ENCODE assay signal across 11 cellular contexts in the genomic region with DNA sequence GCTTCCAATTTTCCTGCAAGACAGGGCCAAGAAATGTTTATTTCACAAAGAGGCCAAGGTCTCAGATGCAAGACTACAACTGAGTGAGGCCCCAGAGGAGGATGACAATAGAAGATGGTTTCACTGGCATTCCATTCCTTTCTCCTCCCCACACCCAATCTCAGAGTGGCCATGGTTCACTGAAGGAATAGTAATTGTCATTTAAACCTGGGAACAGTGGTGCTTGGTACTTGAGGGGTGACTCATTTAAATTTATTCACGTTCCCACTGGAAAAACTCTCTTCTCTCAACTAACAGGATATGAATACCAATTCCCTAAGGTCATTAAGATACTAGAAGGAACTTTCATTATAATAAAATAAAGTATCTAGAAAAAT. TPM values are rescaled to one million over a fixed set of nuclear protein-coding genes. Genes with fewer than 3 reads are reported as not detected.
DNase-seq lines count a peak whose midpoint lies in the region; ATAC-seq, FAIRE-seq and TF ChIP-seq lines count a peak whose summit lies in the region.
"Had no signal": no experiment of that assay in that cellular context is flagged by ENCODE, and none has a peak within 500 bp of the region (broad histone marks: within the 10 kb centered on the region; RNA-seq: fewer than 3 reads in every experiment).

No MANE protein-coding gene starts in this region.

- H3K4me3 ChIP-seq in HUES6 (ENCODE audit: low read depth, low read length) = no peak overlapping the region
- H3K4me3 ChIP-seq in choroid plexus epithelial cell (ENCODE audit: low read depth, low read length) = no peak overlapping the region
- H3K4me3 ChIP-seq in keratinocyte (ENCODE audit: control insufficient read depth in 2 of 3, extremely low read depth in 1 of 3, insufficient read depth in 2 of 3, low read depth in 1 of 3, low read length in 3 of 3) = peak overlapping the region in 1 of 3 experiments; percentile 0
- no peak overlapping the region for H3K4me3 ChIP-seq in upper lobe of right lung

- H3K27ac ChIP-seq in HUES6 (ENCODE audit: low read depth, low read length) (peak overlapping the region; percentile 81), keratinocyte (ENCODE audit: control insufficient read depth, insufficient read depth, low read length) (peak overlapping the region; percentile 79), upper lobe of right lung (peak overlapping the region; percentile 52)

- peak overlapping the region; percentile 65 for H3K4me2 ChIP-seq in keratinocyte (ENCODE audit: control insufficient read depth, extremely low read depth, insufficient read depth, low read depth, low read length)

- intact Hi-C loops in upper lobe of right lung (cut with DNase I) = no loop called here

- H3K79me2 ChIP-seq in keratinocyte (ENCODE audit: control insufficient read depth, insufficient read depth, low read length) = no peaks in the 10 kb centered on the region

- dilution Hi-C loops in keratinocyte (cut with MboI; ENCODE audit: extremely low pct_ligation_motif_present, low sequenced_read_pairs) = no loop called here

- no peak overlapping the region for H2AFZ ChIP-seq in keratinocyte (ENCODE audit: control insufficient read depth, low read length)

- no peak for ATAC-seq in upper lobe of right lung
- ATAC-seq: stimulated activated memory B cell treated with anti-CD40 and anti-IgM and Interleukin-4, amounts not matched to agents 10 μg/mL and 1 μg/mL and 100 μg/mL, for 72 hours had no signal

- no peaks in the 10 kb centered on the region for H3K9me3 ChIP-seq in HUES6 (ENCODE audit: control insufficient read depth, insufficient read depth, low read depth, low read length)
- H3K9me3 ChIP-seq in keratinocyte (ENCODE audit: control insufficient read depth, low read depth, low read length) = no peaks in the 10 kb centered on the region
- H3K9me3 ChIP-seq in upper lobe of right lung = no peaks in the 10 kb centered on the region

- FAIRE-seq in keratinocyte (lab: Jason Lieb, UNC) = no peak
- FAIRE-seq: TTC549 had no signal

- H3K9me1 ChIP-seq in keratinocyte (ENCODE audit: control insufficient read depth, extremely low read depth, insufficient read depth, low read length) = no peaks in the 10 kb centered on the region

- DNase-seq in choroid plexus epithelial cell (ENCODE audit: low read depth) (peak; percentile 45), keratinocyte (ENCODE audit: low read depth, low spot score) (no peak), upper lobe of right lung (no peak), OCI-M1 (lab: John Stamatoyannopoulos, UW) (no peak), NCI-H2196 treated with DMSO at 0.1 percent for 48 hours (lab: John Stamatoyannopoulos, UW; ENCODE audit: unreplicated experiment) (no peak), middle frontal gyrus (ENCODE audit: extremely low spot score, low spot score) (no peak)
- no peak for DNase-seq in activated effector memory CD4-positive, alpha-beta T cell treated with Interleukin-2 at 50 U/mL for 16 hours
- DNase-seq: activated naive CD4-positive, alpha-beta T cell had no signal

- H3K36me3 ChIP-seq in HUES6 (ENCODE audit: control insufficient read depth, insufficient read depth, low read length) (no peaks in the 10 kb centered on the region), keratinocyte (ENCODE audit: control insufficient read depth in 2 of 2, extremely low read depth in 1 of 2, insufficient read depth in 2 of 2, low read length in 2 of 2) (no peaks in the 10 kb centered on the region), upper lobe of right lung (no peaks in the 10 kb centered on the region)

- H3K4me1 ChIP-seq in HUES6 (ENCODE audit: control insufficient read depth, insufficient read depth, low read length) = peaks cover 24% of the 10 kb centered on the region
- H3K4me1 ChIP-seq in keratinocyte (ENCODE audit: control insufficient read depth, extremely low read depth, insufficient read depth, low read length) = peaks cover 74% of the 10 kb centered on the region
- peaks cover 32% of the 10 kb centered on the region for H3K4me1 ChIP-seq in upper lobe of right lung

- H4K20me1 ChIP-seq in keratinocyte (ENCODE audit: control insufficient read depth, extremely low read depth, insufficient read depth, low read length) = no peaks in the 10 kb centered on the region

- TF ChIP-seq CTCF in choroid plexus epithelial cell (conservative IDR thresholded peaks at IDR 0.05; ENCODE audit: low read depth, low read length) (no peak), keratinocyte (optimal IDR thresholded peaks at IDR 0.05 in 1 of 3, IDR thresholded peaks at IDR 0.05 in 1 of 3, conservative IDR thresholded peaks at IDR 0.05 in 1 of 3; ENCODE audit: extremely low read depth in 1 of 3, insufficient read depth in 2 of 3, low read length in 3 of 3) (no peak), upper lobe of right lung (IDR thresholded peaks at IDR 0.05) (no peak)

- H3K9ac ChIP-seq in HUES6 (ENCODE audit: low read length) = peak overlapping the region; percentile 49
- peak overlapping the region; percentile 46 for H3K9ac ChIP-seq in keratinocyte (ENCODE audit: control insufficient read depth, extremely low read depth, insufficient read depth, low read length)

- H3K27me3 ChIP-seq in HUES6 (ENCODE audit: control insufficient read depth, insufficient read depth, low read length) = no peaks in the 10 kb centered on the region
- no peaks in the 10 kb centered on the region for H3K27me3 ChIP-seq in keratinocyte (ENCODE audit: control insufficient read depth, extremely low read depth, insufficient read depth, low read length)
- no peaks in the 10 kb centered on the region for H3K27me3 ChIP-seq in upper lobe of right lung

RNA-seq across cellular contexts. Expression of a gene that starts 35.3 kb away (rescaled TPM):
- 2.7 to 65.4 TPM (median 23.4 TPM) in 3 replicates for polyA plus RNA-seq in keratinocyte
- 5.1 TPM for polyA plus RNA-seq in keratinocyte (2011; ENCODE audit: low read depth)
- 7.6 and 11.8 TPM in 2 replicates for polyA plus RNA-seq in keratinocyte (2011; cell fraction: cytosol; rRNA removed)
- polyA plus RNA-seq in keratinocyte (2011; cell fraction: nucleus; rRNA removed) = 56.0 and 72.0 TPM in 2 replicates
- 3.7 and 8.9 TPM in 2 replicates for polyA plus RNA-seq in keratinocyte (2012; ENCODE audit: low replicate concordance)
- 4.8 to 21.1 TPM (median 11.8 TPM) in 3 replicates for polyA minus RNA-seq in keratinocyte
- 2.3 TPM for polyA minus RNA-seq in keratinocyte (2011; cell fraction: cytosol; rRNA and poly(A)+ RNA removed)
- polyA minus RNA-seq in keratinocyte (2011; cell fraction: nucleus; rRNA and poly(A)+ RNA removed) = 29.4 and 69.4 TPM in 2 replicates
- total RNA-seq in upper lobe of right lung = 10.7 TPM
